1 cellular context compared by ENCODE assay signal in the genomic region with DNA sequence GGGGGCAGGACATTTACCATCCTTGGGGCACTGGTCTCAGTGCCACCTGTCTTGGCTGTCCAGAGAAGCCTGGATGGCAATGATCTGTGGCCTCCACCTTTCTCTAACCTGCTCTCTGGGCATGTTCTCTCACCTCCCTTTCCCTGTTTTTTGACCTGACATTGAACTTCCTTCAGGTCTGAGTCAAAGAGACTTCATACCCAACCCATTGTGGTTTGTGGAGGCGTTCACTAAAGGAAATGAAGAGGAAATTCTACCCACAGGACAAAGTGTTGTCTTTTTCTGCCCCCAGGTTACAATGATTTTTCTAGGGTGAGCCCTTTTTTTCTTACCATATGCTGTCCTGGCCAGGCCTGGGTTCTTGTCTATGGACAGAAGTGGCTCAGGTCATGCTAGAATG.
TF ChIP-seq lines count a peak whose summit lies in the region.

No MANE protein-coding gene starts in this region.

TF ChIP-seq in HCT116, 20 proteins besides CTCF, POLR2A, EP300 and RAD21 (continued from another document):
- TF ChIP-seq, protein P1, sequence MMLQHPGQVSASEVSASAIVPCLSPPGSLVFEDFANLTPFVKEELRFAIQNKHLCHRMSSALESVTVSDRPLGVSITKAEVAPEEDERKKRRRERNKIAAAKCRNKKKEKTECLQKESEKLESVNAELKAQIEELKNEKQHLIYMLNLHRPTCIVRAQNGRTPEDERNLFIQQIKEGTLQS (IDR thresholded peaks at IDR 0.05), result no peak
- TF ChIP-seq FOSL1 (IDR thresholded peaks at IDR 0.05; ENCODE audit: low read depth) (no peak), EZH2 (IDR thresholded peaks at IDR 0.05) (no peak), EGR1 (IDR thresholded peaks at IDR 0.05; ENCODE audit: low read depth) (0 out of 2 replicates have a peak, but pooled peaks have one; percentile 36), ZNF274 (IDR thresholded peaks at IDR 0.05; ENCODE audit: low read depth, low read length) (no peak), EZH2phosphoT487 (IDR thresholded peaks at IDR 0.05; ENCODE audit: borderline replicate concordance) (no peak)
- TF ChIP-seq, protein P2, sequence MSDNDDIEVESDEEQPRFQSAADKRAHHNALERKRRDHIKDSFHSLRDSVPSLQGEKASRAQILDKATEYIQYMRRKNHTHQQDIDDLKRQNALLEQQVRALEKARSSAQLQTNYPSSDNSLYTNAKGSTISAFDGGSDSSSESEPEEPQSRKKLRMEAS (IDR thresholded peaks at IDR 0.05), result no peak
